ENCODE assay signal across 9 cellular contexts in genomic region chr17:4980644-4981216, GRCh38. TPM values are rescaled to one million over a fixed set of nuclear protein-coding genes. Genes with fewer than 3 reads are reported as not detected.
DNase-seq lines count a peak whose midpoint lies in the region; ATAC-seq and TF ChIP-seq lines count a peak whose summit lies in the region.
"Had no signal": no experiment of that assay in that cellular context is flagged by ENCODE, and none has a peak within 500 bp of the region (broad histone marks: within the 10 kb centered on the region; RNA-seq: fewer than 3 reads in every experiment).

No MANE protein-coding gene starts in this region.

- peaks cover 10% of the 10 kb centered on the region for H3K4me1 ChIP-seq in suprapubic skin

- TF ChIP-seq POLR2A in suprapubic skin (IDR thresholded peaks at IDR 0.05): no peak

- H3K36me3 ChIP-seq in BJ (ENCODE audit: control insufficient read depth, insufficient read depth, low read length) (peaks cover 20% of the 10 kb centered on the region), suprapubic skin (peaks cover 80% of the 10 kb centered on the region)

- TF ChIP-seq CTCF in BJ (IDR thresholded peaks at IDR 0.05; ENCODE audit: insufficient read depth, low read depth, low read length) (peak; percentile 66), GM12874 (IDR thresholded peaks at IDR 0.05; ENCODE audit: insufficient read depth, low read depth, low read length) (peak; percentile 62; the same call in 1 of the 2 replicates), suprapubic skin (IDR thresholded peaks at IDR 0.05) (peak; percentile 57 to 67)

- no peaks in the 10 kb centered on the region for H3K9me3 Mint-ChIP-seq in immature natural killer cell

- no peaks in the 10 kb centered on the region for H3K9me3 ChIP-seq in suprapubic skin
- H3K9me3 ChIP-seq: SJSA1 had no signal

- peak overlapping the region; percentile 27 to 83 (median 45) for H3K27ac Mint-ChIP-seq in immature natural killer cell

- POLR2A ChIA-PET in BJ (lab: Charles Lee): no interaction called here

- H3K4me3 ChIP-seq in BJ (ENCODE audit: low read depth, low read length) (no peak overlapping the region), suprapubic skin (no peak overlapping the region)
- H3K4me3 ChIP-seq: SJSA1 had no signal

- H3K27ac ChIP-seq in suprapubic skin: no peak overlapping the region
- H3K27ac ChIP-seq: SJSA1 had no signal

- DNase-seq in BJ (ENCODE audit: low read depth) (no peak), NCI-H82 treated with DMSO at 0.1 percent for 48 hours (lab: John Stamatoyannopoulos, UW; ENCODE audit: unreplicated experiment) (peak; percentile 53), amniotic stem cell (lab: John Stamatoyannopoulos, UW) (peak; percentile 15), immature natural killer cell (peak; percentile 40 to 53 (median 48)), suprapubic skin (ENCODE audit: low spot score in 2 of 2) (no peak), mesenteric fat pad (ENCODE audit: low spot score) (no peak)

- H3K36me3 Mint-ChIP-seq in immature natural killer cell: peaks cover under 1 to 36% (median 8%) of the 10 kb centered on the region in 3 donors

- H3K27me3 Mint-ChIP-seq in immature natural killer cell (ENCODE audit: low read depth in 3 of 3): peaks cover 0 to 2% (median 0%) of the 10 kb centered on the region in 3 donors

- H3K27me3 ChIP-seq in BJ (ENCODE audit: control insufficient read depth, insufficient read depth, low read length) (no peaks in the 10 kb centered on the region), suprapubic skin (no peaks in the 10 kb centered on the region)
- H3K27me3 ChIP-seq: SJSA1 had no signal

- H3K4me3 Mint-ChIP-seq in immature natural killer cell: no peak overlapping the region

- no peak for ATAC-seq in HG02678 (IDR thresholded peaks at IDR 0.05; ENCODE audit: unreplicated experiment)

- no peak for TF ChIP-seq EP300 in suprapubic skin (IDR thresholded peaks at IDR 0.05)

- peaks cover 12 to 13% of the 10 kb centered on the region in 2 donors for H3K4me1 Mint-ChIP-seq in immature natural killer cell

- 36% methylated on average over 6 of the region's 6 CpGs for WGBS in suprapubic skin

- CTCF ChIA-PET in BJ (lab: Yijun Ruan, JAX): interaction anchor here (0.6 to 2.7 kb wide), 16 partner anchors 8 to 412 kb away, joined by 3 to 40 read pairs (median 4); partner anchors contain the start of genes INCA1, KIF1C, RNF167 and SLC25A11

RNA-seq across cellular contexts. Expression of gene CAMTA2, which starts 6.7 kb away (rescaled TPM):
- polyA plus RNA-seq in BJ (2011; rRNA removed) (40.6 and 65.6 TPM in 2 replicates), immature natural killer cell (10 to 100 TPM in 2 of 3 donors, 1 to 10 TPM in 1; 2.5 to 22.9 (median 12.0) TPM)
- polyA minus RNA-seq in BJ (2011; rRNA and poly(A)+ RNA removed): 23.2 and 23.6 TPM in 2 replicates
- total RNA-seq in suprapubic skin (10 to 100 TPM; 27.4 to 60.8 (median 34.6) TPM), mesenteric fat pad (53.8 TPM)

RNA-seq across cellular contexts. Expression of gene SPAG7, which starts 13.1 kb away (rescaled TPM):
- polyA plus RNA-seq in BJ (2011; rRNA removed): 85.3 and 85.8 TPM in 2 replicates
- 19.1 and 19.6 TPM in 2 replicates for polyA minus RNA-seq in BJ (2011; rRNA and poly(A)+ RNA removed)
- 100 to 1,000 TPM; 117 to 164 (median 155) TPM for polyA plus RNA-seq in immature natural killer cell
- total RNA-seq in suprapubic skin: 10 to 100 TPM; 30.5 to 52.7 (median 47.1) TPM
- total RNA-seq in mesenteric fat pad: 55.5 TPM

RNA-seq across cellular contexts. Expression of gene INCA1, which starts 16.6 kb away (rescaled TPM):
- polyA plus RNA-seq in BJ (2011; rRNA removed) (0.55 and 1.3 TPM in 2 replicates), immature natural killer cell (under 1 TPM in 2 of 3 donors, not detected in 1; 0.29 to 0.35 TPM)
- polyA minus RNA-seq in BJ (2011; rRNA and poly(A)+ RNA removed): 0.24 and 1.6 TPM in 2 replicates
- total RNA-seq in suprapubic skin (1 to 10 TPM in 2 of 4 donors, under 1 TPM in 2; 0.73 to 1.4 (median 1.2) TPM), mesenteric fat pad (0.71 TPM)

RNA-seq across cellular contexts. Expression of gene KIF1C, which starts 17.0 kb away (rescaled TPM):
- polyA plus RNA-seq in BJ (2011; rRNA removed): 72.8 and 81.6 TPM in 2 replicates
- polyA minus RNA-seq in BJ (2011; rRNA and poly(A)+ RNA removed): 73.0 and 76.4 TPM in 2 replicates
- polyA plus RNA-seq in immature natural killer cell: 1 to 10 TPM in 2 of 3 donors, under 1 TPM in 1; 0.76 to 5.7 (median 4.0) TPM
- 100 to 1,000 TPM in 2 of 4 donors, 10 to 100 TPM in 2; 52.7 to 104 (median 97.8) TPM for total RNA-seq in suprapubic skin
- 213 TPM for total RNA-seq in mesenteric fat pad

RNA-seq across cellular contexts. Expression of gene ENO3, which starts 29.8 kb away (rescaled TPM):
- polyA plus RNA-seq in BJ (2011; rRNA removed) (3.8 and 5.9 TPM in 2 replicates), immature natural killer cell (1 to 10 TPM; 1.6 to 4.2 (median 4.1) TPM)
- polyA minus RNA-seq in BJ (2011; rRNA and poly(A)+ RNA removed): 1.0 and 1.5 TPM in 2 replicates
- total RNA-seq in suprapubic skin (1 to 10 TPM; 2.0 to 4.2 (median 3.2) TPM), mesenteric fat pad (4.0 TPM)

Comparison
In these comparisons a context has a peak if more than half of its experiments do, and no peak if none do; other contexts are left out.
1. DNase-seq: peak in NCI-H82 treated with DMSO at 0.1 percent for 48 hours (single experiment), amniotic stem cell (single experiment) and immature natural killer cell (3 of 3); none in BJ (single experiment), suprapubic skin (0 of 2) and mesenteric fat pad (single experiment).
2. Peak in every context shown above with its lines, with median percentiles within 50 percentile points of each other: CTCF ChIP-seq.